3 cellular contexts compared by ENCODE assay signal in genomic region chr1:89898695-89899470, GRCh38.
TF ChIP-seq lines count a peak whose summit lies in the region.

No MANE protein-coding gene starts in this region.

TF ChIP-seq in HEK293, 187 proteins besides CTCF, POLR2A, EP300 and RAD21 (continued from another document):
- TF ChIP-seq PRDM10 (tag by site-specific recombination; IDR thresholded peaks at IDR 0.05) (0 out of 2 replicates have a peak, but pooled peaks have one; percentile 16), ZFP3 (tag by site-specific recombination; IDR thresholded peaks at IDR 0.05; ENCODE audit: low read depth) (no peak)

TF ChIP-seq in WTC11, 78 proteins besides CTCF, POLR2A, EP300 and RAD21 (continued from another document):
- TF ChIP-seq ZNF532 (CRISPR knock-in tag; IDR thresholded peaks at IDR 0.05; ENCODE audit: borderline replicate concordance) = no peak
- no peak for TF ChIP-seq HMGXB4 (CRISPR knock-in tag; IDR thresholded peaks at IDR 0.05)
- TF ChIP-seq USF1 (CRISPR knock-in tag; IDR thresholded peaks at IDR 0.05) = no peak
- TF ChIP-seq OVOL2 (CRISPR knock-in tag; IDR thresholded peaks at IDR 0.05; ENCODE audit: borderline replicate concordance) = no peak
- TF ChIP-seq JUN (CRISPR knock-in tag; IDR thresholded peaks at IDR 0.05) = no peak
- no peak for TF ChIP-seq NR2C2 (CRISPR knock-in tag; IDR thresholded peaks at IDR 0.05)
- no peak for TF ChIP-seq FOXJ3 (CRISPR knock-in tag; IDR thresholded peaks at IDR 0.05; ENCODE audit: borderline replicate concordance)
- no peak for TF ChIP-seq MYBL2 (CRISPR knock-in tag; IDR thresholded peaks at IDR 0.05)
- TF ChIP-seq GRHL2 (CRISPR knock-in tag; IDR thresholded peaks at IDR 0.05; ENCODE audit: insufficient replicate concordance, severe bottlenecking) = no peak
- no peak for TF ChIP-seq IRF1 (CRISPR knock-in tag; IDR thresholded peaks at IDR 0.05)
- no peak for TF ChIP-seq ZNF263 (CRISPR knock-in tag; IDR thresholded peaks at IDR 0.05; ENCODE audit: low read depth)
- no peak for TF ChIP-seq HMGA2 (CRISPR knock-in tag; IDR thresholded peaks at IDR 0.05)
TF ChIP-seq in WTC11: peak in this region for 0.

TF ChIP-seq in liver, 16 proteins besides CTCF, POLR2A, EP300 and RAD21 (continued from another document):
- TF ChIP-seq, protein P1, sequence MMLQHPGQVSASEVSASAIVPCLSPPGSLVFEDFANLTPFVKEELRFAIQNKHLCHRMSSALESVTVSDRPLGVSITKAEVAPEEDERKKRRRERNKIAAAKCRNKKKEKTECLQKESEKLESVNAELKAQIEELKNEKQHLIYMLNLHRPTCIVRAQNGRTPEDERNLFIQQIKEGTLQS (IDR thresholded peaks at IDR 0.05) = no peak
- TF ChIP-seq RXRA (IDR thresholded peaks at IDR 0.05) (peak in 1 of 2 donors; percentile 64), JUND (IDR thresholded peaks at IDR 0.05) (no peak), FOXA2 (IDR thresholded peaks at IDR 0.05) (peak; percentile 95), EGR1 (IDR thresholded peaks at IDR 0.05; ENCODE audit: low read depth in 2 of 2) (no peak), GABPA (IDR thresholded peaks at IDR 0.05 in 1 of 2, conservative IDR thresholded peaks at IDR 0.05 in 1 of 2) (no peak), HNF4G (IDR thresholded peaks at IDR 0.05) (no peak)
TF ChIP-seq in liver: peak in this region for 9.
